19 cellular contexts compared by ENCODE assay signal in genomic region chr6:44166116-44166515, GRCh38. TPM values are rescaled to one million over a fixed set of nuclear protein-coding genes. Genes with fewer than 3 reads are reported as not detected.
A peak's percentile ranks its signal among the peaks of the same experiment; 100 is the strongest.
DNase-seq lines count a peak whose midpoint lies in the region; ATAC-seq, FAIRE-seq and TF ChIP-seq lines count a peak whose summit lies in the region.
"Had no signal": no experiment of that assay in that cellular context is flagged by ENCODE, and none has a peak within 500 bp of the region (broad histone marks: within the 10 kb centered on the region; RNA-seq: fewer than 3 reads in every experiment).

No MANE protein-coding gene starts in this region.

- H3K9ac ChIP-seq in trophoblast cell (ENCODE audit: low read length) = no peak overlapping the region

- no peak for FAIRE-seq in pancreas (lab: Jason Lieb, UNC)
- FAIRE-seq: G401.6, H54 had no signal

- peak overlapping the region; percentile 26 for H2BK12ac ChIP-seq in trophoblast cell (ENCODE audit: low read length)

- H3K79me1 ChIP-seq in trophoblast cell (ENCODE audit: low read length) = peaks cover 4% of the 10 kb centered on the region

- H2BK120ac ChIP-seq in trophoblast cell (ENCODE audit: insufficient read depth, low read length, poor library complexity) = no peak overlapping the region

- H3K36me3 ChIP-seq in GM23338 (ENCODE audit: insufficient read depth) (no peaks in the 10 kb centered on the region), Panc1 (ENCODE audit: control insufficient read depth, insufficient read depth, low read length) (no peaks in the 10 kb centered on the region), trophoblast cell (ENCODE audit: control insufficient read depth in 1 of 2, insufficient read depth in 2 of 2, low read length in 2 of 2) (no peaks in the 10 kb centered on the region), pancreas (no peaks in the 10 kb centered on the region)

- no peaks in the 10 kb centered on the region for H3K9me3 ChIP-seq in Panc1 (ENCODE audit: control insufficient read depth, insufficient read depth, low read depth, low read length)
- no peaks in the 10 kb centered on the region for H3K9me3 ChIP-seq in trophoblast cell (ENCODE audit: insufficient read depth, low read depth, low read length)
- no peaks in the 10 kb centered on the region for H3K9me3 ChIP-seq in pancreas

- BruUV-seq in Panc1 (replicated peaks; lab: Mats Ljungman, UMichigan) = no TSS peak

- no peak overlapping the region for H2AK5ac ChIP-seq in trophoblast cell (ENCODE audit: low read length)

- in situ Hi-C loops in Panc1 (cut with HindIII; ENCODE audit: low pct_unique_long_range_greater_than_20kb, low sequenced_read_pairs) = no loop called here

- H4K8ac ChIP-seq in trophoblast cell (ENCODE audit: low read depth, low read length) = peak overlapping the region; percentile 31

- H2AFZ ChIP-seq in GM23338 (peak overlapping the region; percentile 94), trophoblast cell (ENCODE audit: insufficient read depth, low read length, poor library complexity) (no peak overlapping the region)

- CTCF ChIA-PET in Panc1 (lab: Charles Lee) = no interaction called here

- H3K9me3 Mint-ChIP-seq in GM23338 (no peaks in the 10 kb centered on the region), endothelial cell (ENCODE audit: unreplicated experiment) (no peaks in the 10 kb centered on the region)
- H3K9me3 Mint-ChIP-seq: IgD-negative memory B cell had no signal

- no peak overlapping the region for H3K14ac ChIP-seq in trophoblast cell (ENCODE audit: low read length)

- H3K4me1 ChIP-seq in GM23338 (ENCODE audit: insufficient read depth) = peaks cover 20% of the 10 kb centered on the region
- H3K4me1 ChIP-seq in Panc1 (ENCODE audit: control insufficient read depth, insufficient read depth, low read length) = 0 out of 2 replicates have a peak, but pooled peaks cover 6% of the 10 kb centered on the region
- H3K4me1 ChIP-seq in trophoblast cell (ENCODE audit: control insufficient read depth in 1 of 2, insufficient read depth in 2 of 2, low read length in 2 of 2) = peaks cover 8 to 10% of the 10 kb centered on the region in 2 experiments
- H3K4me1 ChIP-seq in pancreas = peaks cover 0 to 7% (median 5%) of the 10 kb centered on the region in 3 donors

- no peak overlapping the region for H3K4ac ChIP-seq in trophoblast cell (ENCODE audit: low read depth, low read length)

- H3K27me3 Mint-ChIP-seq in GM23338 (ENCODE audit: insufficient read depth, low read depth, poor library complexity) (peaks cover 14% of the 10 kb centered on the region), endothelial cell (ENCODE audit: unreplicated experiment) (peaks cover 5% of the 10 kb centered on the region)

- no peak overlapping the region for H4K12ac ChIP-seq in trophoblast cell (ENCODE audit: low read depth, low read length)

- H2BK5ac ChIP-seq in trophoblast cell (ENCODE audit: low read depth, low read length, poor library complexity) = no peak overlapping the region

- peak overlapping the region; percentile 48; the same call in 1 of the 3 replicates for H3K4me3 Mint-ChIP-seq in GM23338
- H3K4me3 Mint-ChIP-seq in endothelial cell (ENCODE audit: unreplicated experiment) = no peak overlapping the region
- H3K4me3 Mint-ChIP-seq: CD4-positive, CD25-positive, alpha-beta regulatory T cell had no signal

- DNase-seq in GM23338 (ENCODE audit: low spot score) (no peak), Panc1 (ENCODE audit: low read depth, low spot score) (no peak), endothelial cell (ENCODE audit: low spot score) (no peak), trophoblast cell (no peak), pancreas (no peak), NCI-H524 (lab: John Stamatoyannopoulos, UW) (no peak), DMS153 (lab: John Stamatoyannopoulos, UW) (no peak)
- DNase-seq: Calu3; CD4-positive, CD25-positive, alpha-beta regulatory T cell; DMS79; NCI-H1694; NCI-H774 had no signal

- POLR2A ChIA-PET in Panc1 (lab: Charles Lee) = no interaction called here

- H3K4me3 ChIP-seq in GM23338 = peak overlapping the region; percentile 25; the same call in 1 of the 2 replicates
- no peak overlapping the region for H3K4me3 ChIP-seq in Panc1 (ENCODE audit: low read depth in 2 of 2, low read length in 2 of 2)
- H3K4me3 ChIP-seq in trophoblast cell (ENCODE audit: low read depth, low read length) = no peak overlapping the region
- H3K4me3 ChIP-seq in pancreas = no peak overlapping the region
- H3K4me3 ChIP-seq: SK-N-MC had no signal

- H4K20me1 ChIP-seq in GM23338 (replicated peaks; ENCODE audit: insufficient read depth) = no peaks in the 10 kb centered on the region

- peak overlapping the region; percentile 52 for H4K91ac ChIP-seq in trophoblast cell (ENCODE audit: low read depth, low read length)

- WGBS in trophoblast cell (ENCODE audit: extremely low coverage, insufficient coverage, insufficient read length) = no CpG with 5 or more reads among the region's 7 CpGs
- 60 to 78% methylated on average over 7 of the region's 7 CpGs for WGBS in pancreas, 2 donors

- intact Hi-C loops in Panc1 (cut with micrococcal nuclease; ENCODE audit: unreplicated experiment) = no loop called here
- intact Hi-C loops in pancreas (cut with DNase I) = no loop called here

- peak overlapping the region; percentile 66 for H3K4me2 ChIP-seq in GM23338
- H3K4me2 ChIP-seq in trophoblast cell (ENCODE audit: low read length) = no peak overlapping the region

- H3K4me1 Mint-ChIP-seq in GM23338 (peaks cover 47% of the 10 kb centered on the region), endothelial cell (ENCODE audit: unreplicated experiment) (peaks cover 17% of the 10 kb centered on the region)
- H3K4me1 Mint-ChIP-seq: CD4-positive, CD25-positive, alpha-beta regulatory T cell; IgD-negative memory B cell had no signal

- H3K36me3 Mint-ChIP-seq in GM23338 (ENCODE audit: low read depth) (no peaks in the 10 kb centered on the region), endothelial cell (ENCODE audit: low read depth, unreplicated experiment) (no peaks in the 10 kb centered on the region)
- H3K36me3 Mint-ChIP-seq: CD4-positive, CD25-positive, alpha-beta regulatory T cell; IgD-negative memory B cell had no signal

- no peak overlapping the region for H3K23ac ChIP-seq in trophoblast cell (ENCODE audit: low read length)

- ATAC-seq in GM23338 (peak; percentile 12), Panc1 (peak; percentile 57), pancreas (no peak), HG02970 (IDR thresholded peaks at IDR 0.05; ENCODE audit: low FRiP score, unreplicated experiment) (no peak)
- ATAC-seq: Right ventricle myocardium inferior had no signal

- no peaks in the 10 kb centered on the region for H3K9me2 ChIP-seq in GM23338 (ENCODE audit: insufficient read depth)

- H3K27me3 ChIP-seq in GM23338 (ENCODE audit: insufficient read depth) (no peaks in the 10 kb centered on the region), Panc1 (ENCODE audit: control insufficient read depth, insufficient read depth, low read length) (no peaks in the 10 kb centered on the region), trophoblast cell (ENCODE audit: insufficient read depth, low read length) (no peaks in the 10 kb centered on the region), pancreas (no peaks in the 10 kb centered on the region)

- H3K79me2 ChIP-seq in GM23338 (replicated peaks; ENCODE audit: insufficient read depth) (no peaks in the 10 kb centered on the region), trophoblast cell (ENCODE audit: control insufficient read depth, insufficient read depth, low read length, poor library complexity) (no peaks in the 10 kb centered on the region)

- H3K27ac Mint-ChIP-seq in GM23338 (peak overlapping the region; percentile 88), endothelial cell (ENCODE audit: unreplicated experiment) (peak overlapping the region; percentile 19)
- H3K27ac Mint-ChIP-seq: IgD-negative memory B cell had no signal

- H3K27ac ChIP-seq in GM23338 (ENCODE audit: low read depth) (peak overlapping the region; percentile 72; the same call in 1 of the 2 replicates), Panc1 (ENCODE audit: low read length) (peak overlapping the region; percentile 11; the same call in 1 of the 2 replicates), trophoblast cell (ENCODE audit: low read depth, low read length) (no peak overlapping the region), pancreas (no peak overlapping the region)
- H3K27ac ChIP-seq: SK-N-MC had no signal

- no peaks in the 10 kb centered on the region for H3F3A ChIP-seq in GM23338 (replicated peaks; ENCODE audit: low read depth)

- no peak overlapping the region for H3K18ac ChIP-seq in trophoblast cell (ENCODE audit: low read length)

- no peak for TF ChIP-seq CTCF in GM23338 (conservative IDR thresholded peaks at IDR 0.05; ENCODE audit: low read depth in 2 of 2)
- TF ChIP-seq CTCF in Panc1 (IDR thresholded peaks at IDR 0.05) = no peak
- no peak for TF ChIP-seq CTCF in endothelial cell (IDR thresholded peaks at IDR 0.05; ENCODE audit: unreplicated experiment)
- TF ChIP-seq CTCF in pancreas (IDR thresholded peaks at IDR 0.05) = no peak

RNA-seq across cellular contexts. Expression of gene CAPN11, which starts 7.5 kb away (rescaled TPM):
- 1.2 and 1.7 TPM in 2 replicates for total RNA-seq in GM23338 (2014; rRNA removed; shearing (Covaris generic))
- polyA plus RNA-seq in GM23338 (2016; fragmentation: Nextera tagmentation; extraction: Ambion mirVana) (0.61 and 1.1 TPM in 2 replicates), pancreas (under 1 TPM; 0.75 to 0.76 TPM)
- total RNA-seq in Panc1 (2021; ENCODE audit: unreplicated experiment) (1.2 TPM), endothelial cell (ENCODE audit: unreplicated experiment) (2.3 TPM), pancreas (under 1 TPM in 4 of 6 donors, not detected in 2; 0.06 to 0.23 (median 0.14) TPM)
- 0.85 TPM for polyA plus RNA-seq in Panc1 (2012; ENCODE audit: insufficient read length)
- polyA plus RNA-seq in trophoblast cell (2013) = 0.06 and 0.07 TPM in 2 replicates
- total RNA-seq: A673; Calu3; CD4-positive, CD25-positive, alpha-beta regulatory T cell had no signal
- polyA plus RNA-seq: CD4-positive, CD25-positive, alpha-beta regulatory T cell; IgD-negative memory B cell had no signal

RNA-seq across cellular contexts. Expression of gene TMEM63B, which starts 38.8 kb away (rescaled TPM):
- 30.2 and 36.0 TPM in 2 replicates for total RNA-seq in GM23338 (2014; rRNA removed; shearing (Covaris generic))
- polyA plus RNA-seq in GM23338 (2016; fragmentation: Nextera tagmentation; extraction: Ambion mirVana) = 8.0 and 10.1 TPM in 2 replicates
- total RNA-seq in Panc1 (2021; ENCODE audit: unreplicated experiment) = 54.1 TPM
- polyA plus RNA-seq in Panc1 (2012; ENCODE audit: insufficient read length) = 81.4 TPM
- total RNA-seq in endothelial cell (ENCODE audit: unreplicated experiment) = 33.4 TPM
- polyA plus RNA-seq in trophoblast cell (2013) = 36.4 and 36.9 TPM in 2 replicates
- total RNA-seq in pancreas = 10 to 100 TPM in 4 of 6 donors, 1 to 10 TPM in 2; 7.2 to 19.9 (median 11.4) TPM
- polyA plus RNA-seq in pancreas = 10 to 100 TPM; 12.1 to 16.9 TPM

RNA-seq across cellular contexts. Expression of gene MRPL14, which starts 38.9 kb away (rescaled TPM):
- total RNA-seq in GM23338 (2014; rRNA removed; shearing (Covaris generic)) = 62.6 and 70.0 TPM in 2 replicates
- polyA plus RNA-seq in GM23338 (2016; fragmentation: Nextera tagmentation; extraction: Ambion mirVana) = 178 and 191 TPM in 2 replicates
- 82.0 TPM for total RNA-seq in Panc1 (2021; ENCODE audit: unreplicated experiment)
- 80.3 TPM for polyA plus RNA-seq in Panc1 (2012; ENCODE audit: insufficient read length)
- total RNA-seq in endothelial cell (ENCODE audit: unreplicated experiment) = 30.3 TPM
- polyA plus RNA-seq in trophoblast cell (2013) = 79.2 and 82.1 TPM in 2 replicates
- 10 to 100 TPM in 4 of 6 donors, 1 to 10 TPM in 2; 8.7 to 16.4 (median 14.1) TPM for total RNA-seq in pancreas
- polyA plus RNA-seq in pancreas = 10 to 100 TPM; 12.5 to 30.4 TPM

RNA-seq across cellular contexts. Expression of gene MYMX, which starts 50.6 kb away (rescaled TPM):
- total RNA-seq in GM23338 (2014; rRNA removed; shearing (Covaris generic)) = 2.8 TPM in 2 replicates
- polyA plus RNA-seq in GM23338 (2016; fragmentation: Nextera tagmentation; extraction: Ambion mirVana) = 5.2 and 7.1 TPM in 2 replicates
- 1.8 TPM for total RNA-seq in Panc1 (2021; ENCODE audit: unreplicated experiment)
- polyA plus RNA-seq in Panc1 (2012; ENCODE audit: insufficient read length) = 1.9 TPM
- 11.2 TPM for total RNA-seq in endothelial cell (ENCODE audit: unreplicated experiment)
- polyA plus RNA-seq in trophoblast cell (2013) = 0.37 and 0.41 TPM in 2 replicates
- total RNA-seq in pancreas = 1 to 10 TPM; 1.1 to 4.3 (median 2.2) TPM
- under 1 TPM; 0.34 to 0.73 TPM for polyA plus RNA-seq in pancreas
- total RNA-seq: A673; Calu3; CD4-positive, CD25-positive, alpha-beta regulatory T cell; Right ventricle myocardium inferior had no signal
- polyA plus RNA-seq: CD4-positive, CD25-positive, alpha-beta regulatory T cell; IgD-negative memory B cell had no signal

RNA-seq across cellular contexts. Expression of gene SLC29A1, which starts 57.3 kb away (rescaled TPM):
- 149 and 169 TPM in 2 replicates for total RNA-seq in GM23338 (2014; rRNA removed; shearing (Covaris generic))
- 67.6 and 73.1 TPM in 2 replicates for polyA plus RNA-seq in GM23338 (2016; fragmentation: Nextera tagmentation; extraction: Ambion mirVana)
- total RNA-seq in Panc1 (2021; ENCODE audit: unreplicated experiment) = 263 TPM
- polyA plus RNA-seq in Panc1 (2012; ENCODE audit: insufficient read length) = 313 TPM
- total RNA-seq in endothelial cell (ENCODE audit: unreplicated experiment) = 142 TPM
- polyA plus RNA-seq in trophoblast cell (2013) = 99.2 and 101 TPM in 2 replicates
- total RNA-seq in pancreas = 10 to 100 TPM; 24.8 to 72.7 (median 44.4) TPM
- 10 to 100 TPM; 35.5 to 89.8 TPM for polyA plus RNA-seq in pancreas

Comparison
In these comparisons a context has a peak if more than half of its experiments do, and no peak if none do; other contexts are left out.
1. ATAC-seq: peak in GM23338 (single experiment) and Panc1 (single experiment); none in pancreas (0 of 4) and HG02970 (single experiment).
2. H3K27ac ChIP-seq: peak in GM23338 (single experiment) and Panc1 (single experiment); none in trophoblast cell (single experiment) and pancreas (0 of 4).